ENCODE assay signal across 8 cellular contexts in the genomic region with DNA sequence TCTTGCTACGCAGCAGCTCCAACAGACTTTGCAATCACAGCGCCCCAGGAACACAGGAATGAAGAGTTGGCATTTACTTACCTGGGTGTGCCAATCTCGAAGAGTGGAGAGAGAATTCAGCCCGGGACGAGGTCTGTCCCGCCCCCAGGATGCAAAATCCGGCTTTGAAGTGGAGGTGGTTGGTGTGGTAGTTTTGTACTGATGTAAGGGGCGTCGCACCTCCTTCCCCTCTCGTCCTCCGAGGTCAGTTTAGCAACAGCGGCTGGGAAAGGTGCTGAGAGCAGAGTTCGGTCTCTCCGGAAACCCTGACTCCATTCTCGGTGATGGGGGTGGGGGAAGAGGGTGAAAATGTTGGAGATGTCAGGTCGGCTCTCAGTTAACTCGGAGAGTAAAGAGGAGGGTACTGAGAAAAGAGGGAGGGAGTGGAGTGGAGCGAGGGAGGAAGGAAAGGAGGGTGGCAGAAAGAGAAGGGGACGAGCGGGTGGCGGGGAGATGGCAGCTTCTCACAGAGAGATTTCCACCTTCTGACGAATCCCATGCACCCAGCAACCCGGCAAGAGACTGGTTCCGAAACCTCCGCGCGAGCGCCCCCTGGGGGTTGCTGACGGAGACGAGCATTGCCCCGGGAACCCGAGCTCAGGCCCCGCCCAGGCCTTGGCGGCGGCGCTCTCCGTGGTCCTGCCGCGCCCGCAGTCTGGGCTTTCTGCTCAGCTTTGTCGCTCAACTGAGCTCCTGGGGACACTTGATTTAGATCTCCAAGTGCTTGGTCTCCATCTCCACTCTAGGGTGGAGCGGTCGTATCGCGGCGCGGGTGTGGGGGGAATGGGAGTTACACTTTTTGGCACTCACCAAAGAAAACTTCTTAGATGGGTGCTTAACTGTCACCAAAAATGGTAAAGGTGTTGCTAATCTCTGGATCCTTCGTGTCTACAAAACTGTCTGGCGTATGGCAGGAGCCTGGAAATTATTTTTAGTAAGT. TPM values are rescaled to one million over a fixed set of nuclear protein-coding genes. Genes with fewer than 3 reads are reported as not detected.
DNase-seq lines count a peak whose midpoint lies in the region; ATAC-seq and TF ChIP-seq lines count a peak whose summit lies in the region.

Gene CPNE4, minus strand, starts transcription at position 529 of the 979 bp plus-strand sequence.

- no peaks in the 10 kb centered on the region for H3F3A ChIP-seq in neural cell (ENCODE audit: insufficient read depth, low read length, poor library complexity, severe bottlenecking)

- H3K27me3 ChIP-seq in neural cell (ENCODE audit: insufficient read depth, low read depth, low read length), result peaks cover 62% of the 10 kb centered on the region

- peaks cover 4% of the 10 kb centered on the region for H3K4me1 Mint-ChIP-seq in activated T-helper 17 cell treated with anti-CD3 and anti-CD28 coated beads, Interleukin-2, amount 50 U/mL, for 72 hours

- peak within 1 kb of the TSS; percentile 37 for H3K9ac ChIP-seq in neural cell (ENCODE audit: low read length)

- no peak within 1 kb of the TSS for H3K27ac Mint-ChIP-seq in activated T-helper 17 cell treated with anti-CD3 and anti-CD28 coated beads, Interleukin-2, amount 50 U/mL, for 72 hours

- TF ChIP-seq RAD21 in neural cell (conservative IDR thresholded peaks at IDR 0.05), result peak; percentile 78

- no peaks in the 10 kb centered on the region for H4K20me1 ChIP-seq in neural cell (ENCODE audit: insufficient read depth)

- H3K79me2 ChIP-seq in neural cell (replicated peaks; ENCODE audit: insufficient read depth, low read length), result no peaks in the 10 kb centered on the region

- H3K4me2 ChIP-seq in neural cell (ENCODE audit: low read length), result peak within 1 kb of the TSS; percentile 79

- ATAC-seq in GM21717 (IDR thresholded peaks at IDR 0.05; ENCODE audit: unreplicated experiment), result peak; percentile 79
- ATAC-seq in activated T-helper 17 cell treated with anti-CD3 and anti-CD28 coated beads, Interleukin-2, amount 50 U/mL, for 72 hours (replicated peaks), result peak; percentile 66

- no peak for TF ChIP-seq EP300 in neural cell (conservative IDR thresholded peaks at IDR 0.05; ENCODE audit: poor library complexity, severe bottlenecking)

- H3K36me3 Mint-ChIP-seq in activated T-helper 17 cell treated with anti-CD3 and anti-CD28 coated beads, Interleukin-2, amount 50 U/mL, for 72 hours (ENCODE audit: low read depth), result no peaks in the 10 kb centered on the region

- TF ChIP-seq CTCF in LNCAP (IDR thresholded peaks at IDR 0.05) (peak; percentile 83), fibroblast of villous mesenchyme (IDR thresholded peaks at IDR 0.05; ENCODE audit: insufficient read depth, low read depth, low read length) (peak; percentile 82), neural cell (IDR thresholded peaks at IDR 0.05; ENCODE audit: poor library complexity, severe bottlenecking) (peak; percentile 92)

- no peaks in the 10 kb centered on the region for H3K9me2 ChIP-seq in neural cell (ENCODE audit: insufficient read depth, low read length)

- DNase-seq in D341Med (ENCODE audit: low spot score) (peak; percentile 95), fibroblast of villous mesenchyme (ENCODE audit: low read depth) (peak; percentile 61), superior temporal gyrus (ENCODE audit: extremely low spot score) (peak; percentile 84)

- no peaks in the 10 kb centered on the region for H3K9me3 Mint-ChIP-seq in activated T-helper 17 cell treated with anti-CD3 and anti-CD28 coated beads, Interleukin-2, amount 50 U/mL, for 72 hours

- H2AFZ ChIP-seq in neural cell (ENCODE audit: low read depth, low read length), result peak within 1 kb of the TSS; percentile 30

- no peak within 1 kb of the TSS for H3K4me3 ChIP-seq in fibroblast of villous mesenchyme (ENCODE audit: low read depth, low read length)
- H3K4me3 ChIP-seq in neural cell (ENCODE audit: low read length), result peak within 1 kb of the TSS; percentile 72

- peak within 1 kb of the TSS; percentile 33 for H3K4me3 Mint-ChIP-seq in activated T-helper 17 cell treated with anti-CD3 and anti-CD28 coated beads, Interleukin-2, amount 50 U/mL, for 72 hours

- H3K27me3 Mint-ChIP-seq in activated T-helper 17 cell treated with anti-CD3 and anti-CD28 coated beads, Interleukin-2, amount 50 U/mL, for 72 hours, result peaks cover 68% of the 10 kb centered on the region

- H3K36me3 ChIP-seq in neural cell (ENCODE audit: insufficient read depth, low read length), result no peaks in the 10 kb centered on the region

- no peak within 1 kb of the TSS for H3K27ac ChIP-seq in neural cell (ENCODE audit: low read length)

- H3K9me3 ChIP-seq in neural cell (ENCODE audit: low read length), result no peaks in the 10 kb centered on the region

TF ChIP-seq in PFSK-1, 5 proteins besides CTCF, POLR2A, EP300 and RAD21:
- no peak for TF ChIP-seq POLR2AphosphoS5 (IDR thresholded peaks at IDR 0.05; ENCODE audit: low read depth, low read length)
- TF ChIP-seq, protein P1, sequence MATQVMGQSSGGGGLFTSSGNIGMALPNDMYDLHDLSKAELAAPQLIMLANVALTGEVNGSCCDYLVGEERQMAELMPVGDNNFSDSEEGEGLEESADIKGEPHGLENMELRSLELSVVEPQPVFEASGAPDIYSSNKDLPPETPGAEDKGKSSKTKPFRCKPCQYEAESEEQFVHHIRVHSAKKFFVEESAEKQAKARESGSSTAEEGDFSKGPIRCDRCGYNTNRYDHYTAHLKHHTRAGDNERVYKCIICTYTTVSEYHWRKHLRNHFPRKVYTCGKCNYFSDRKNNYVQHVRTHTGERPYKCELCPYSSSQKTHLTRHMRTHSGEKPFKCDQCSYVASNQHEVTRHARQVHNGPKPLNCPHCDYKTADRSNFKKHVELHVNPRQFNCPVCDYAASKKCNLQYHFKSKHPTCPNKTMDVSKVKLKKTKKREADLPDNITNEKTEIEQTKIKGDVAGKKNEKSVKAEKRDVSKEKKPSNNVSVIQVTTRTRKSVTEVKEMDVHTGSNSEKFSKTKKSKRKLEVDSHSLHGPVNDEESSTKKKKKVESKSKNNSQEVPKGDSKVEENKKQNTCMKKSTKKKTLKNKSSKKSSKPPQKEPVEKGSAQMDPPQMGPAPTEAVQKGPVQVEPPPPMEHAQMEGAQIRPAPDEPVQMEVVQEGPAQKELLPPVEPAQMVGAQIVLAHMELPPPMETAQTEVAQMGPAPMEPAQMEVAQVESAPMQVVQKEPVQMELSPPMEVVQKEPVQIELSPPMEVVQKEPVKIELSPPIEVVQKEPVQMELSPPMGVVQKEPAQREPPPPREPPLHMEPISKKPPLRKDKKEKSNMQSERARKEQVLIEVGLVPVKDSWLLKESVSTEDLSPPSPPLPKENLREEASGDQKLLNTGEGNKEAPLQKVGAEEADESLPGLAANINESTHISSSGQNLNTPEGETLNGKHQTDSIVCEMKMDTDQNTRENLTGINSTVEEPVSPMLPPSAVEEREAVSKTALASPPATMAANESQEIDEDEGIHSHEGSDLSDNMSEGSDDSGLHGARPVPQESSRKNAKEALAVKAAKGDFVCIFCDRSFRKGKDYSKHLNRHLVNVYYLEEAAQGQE (IDR thresholded peaks at IDR 0.05; ENCODE audit: insufficient read depth in 1 of 2, low read depth in 2 of 2, low read length in 2 of 2), result peak; percentile 98 to 100

TF ChIP-seq in neural cell, 6 proteins besides CTCF, POLR2A, EP300 and RAD21:
- no peak for TF ChIP-seq EZH2 (IDR thresholded peaks at IDR 0.05; ENCODE audit: borderline replicate concordance, insufficient read depth, low read length, poor library complexity, severe bottlenecking)
- TF ChIP-seq SMC3 (conservative IDR thresholded peaks at IDR 0.05; ENCODE audit: poor library complexity), result peak; percentile 87
- TF ChIP-seq TAF1 (IDR thresholded peaks at IDR 0.05; ENCODE audit: low read depth), result no peak
- no peak for TF ChIP-seq POLR2AphosphoS5 (IDR thresholded peaks at IDR 0.05)
- TF ChIP-seq, protein P1 (IDR thresholded peaks at IDR 0.05; ENCODE audit: borderline replicate concordance), result peak; percentile 90
- TF ChIP-seq MXI1 (conservative IDR thresholded peaks at IDR 0.05; ENCODE audit: poor library complexity, severe bottlenecking), result peak; percentile 40

RNA-seq across cellular contexts. Expression of gene CPNE4, which starts in this region (rescaled TPM):
- polyA plus RNA-seq in PFSK-1 (2012; ENCODE audit: insufficient read length, low read depth), result not detected
- not detected for total RNA-seq in activated T-helper 17 cell treated with anti-CD3 and anti-CD28 coated beads, Interleukin-2, amount 50 U/mL, for 72 hours
- not detected in 2 replicates for total RNA-seq in fibroblast of villous mesenchyme
- 0.12 and 0.59 TPM in 2 replicates for polyA plus RNA-seq in neural cell
- 0.97 and 1.0 TPM in 2 replicates for polyA minus RNA-seq in neural cell

Comparison
In these comparisons a context has a peak if more than half of its experiments do, and no peak if none do; other contexts are left out.
1. Peak in ATAC-seq in activated T-helper 17 cell treated with anti-CD3 and anti-CD28 coated beads, Interleukin-2, amount 50 U/mL, for 72 hours; RNA of the gene not detected or under 1 TPM.
2. Peak in DNase-seq in fibroblast of villous mesenchyme; RNA of the gene not detected or under 1 TPM.